8 cellular contexts compared by ENCODE assay signal in the genomic region with DNA sequence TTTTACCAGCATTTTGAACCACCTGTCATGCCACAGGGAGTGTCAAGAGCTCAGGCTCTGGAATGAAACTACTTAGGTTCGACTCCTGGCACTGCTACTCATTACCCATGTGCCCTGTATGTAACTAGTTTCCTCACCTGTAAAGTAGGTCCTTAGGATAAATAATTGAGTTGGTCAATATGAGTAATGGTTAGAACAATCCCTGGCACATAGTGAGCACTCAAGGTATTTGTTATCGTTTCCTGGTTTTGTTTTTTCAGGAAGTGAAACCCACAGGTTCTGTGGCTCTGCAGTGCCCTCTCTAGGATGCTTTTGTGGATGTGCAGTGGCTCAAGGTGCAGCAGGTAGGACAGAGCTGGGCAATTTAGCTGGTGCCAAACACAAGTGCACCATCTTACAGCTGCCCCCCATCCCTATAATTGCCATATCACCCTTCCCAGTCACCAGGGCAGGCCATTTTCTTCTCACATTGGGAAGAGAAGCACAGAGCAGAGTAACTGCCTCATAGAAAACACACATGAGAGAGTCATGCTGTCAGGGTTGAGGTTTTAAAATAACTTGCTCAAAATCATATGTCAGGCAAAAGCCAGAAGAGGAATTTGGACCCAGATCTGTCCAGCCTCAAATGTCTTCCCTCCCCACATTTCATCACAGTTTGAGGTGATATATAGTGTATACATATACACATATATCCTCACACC.
A peak's percentile ranks its signal among the peaks of the same experiment; 100 is the strongest.
DNase-seq lines count a peak whose midpoint lies in the region; ATAC-seq and TF ChIP-seq lines count a peak whose summit lies in the region.

No MANE protein-coding gene starts in this region.

- H3K4me3 ChIP-seq in liver (ENCODE audit: low read depth in 1 of 3, low read length in 3 of 3) (no peak overlapping the region), neuronal stem cell (ENCODE audit: low read length in 2 of 2) (no peak overlapping the region)

- no peak overlapping the region for H3K4me2 ChIP-seq in neuronal stem cell (ENCODE audit: insufficient read depth, low read length, poor library complexity, severe bottlenecking)

- no peak overlapping the region for H4K91ac ChIP-seq in neuronal stem cell (ENCODE audit: low read depth, low read length, poor library complexity)

- no peak overlapping the region for H4K8ac ChIP-seq in neuronal stem cell (ENCODE audit: low read depth, low read length)

- no peak overlapping the region for H3K4ac ChIP-seq in neuronal stem cell (ENCODE audit: low read length)

- no peak overlapping the region for H2BK5ac ChIP-seq in neuronal stem cell (ENCODE audit: low read length)

- peak; percentile 36 to 75 for TF ChIP-seq RAD21 in liver (IDR thresholded peaks at IDR 0.05)

- ATAC-seq in GM21390 (IDR thresholded peaks at IDR 0.05; ENCODE audit: unreplicated experiment) (peak; percentile 96), HG03571 (IDR thresholded peaks at IDR 0.05; ENCODE audit: unreplicated experiment) (peak; percentile 95)

- no peak overlapping the region for H3K18ac ChIP-seq in neuronal stem cell (ENCODE audit: low read length)

- H3K4me1 ChIP-seq in liver (ENCODE audit: control insufficient read depth in 4 of 4, insufficient read depth in 4 of 4, low read length in 3 of 4) (peaks cover 0 to 4% (median 0%) of the 10 kb centered on the region in 4 donors), neuronal stem cell (ENCODE audit: control insufficient read depth in 2 of 2, insufficient read depth in 1 of 2, low read depth in 1 of 2, low read length in 2 of 2) (peaks cover 0 to 5% of the 10 kb centered on the region in 2 donors)

- H3K23ac ChIP-seq in neuronal stem cell (ENCODE audit: low read depth, low read length, poor library complexity), result no peak overlapping the region

- H3K14ac ChIP-seq in neuronal stem cell (ENCODE audit: low read length), result no peak overlapping the region

- no peak overlapping the region for H2BK15ac ChIP-seq in neuronal stem cell (ENCODE audit: low read length)

- H2AK5ac ChIP-seq in neuronal stem cell (ENCODE audit: low read depth, low read length), result no peak overlapping the region

- no peaks in the 10 kb centered on the region for H3K36me3 ChIP-seq in liver (ENCODE audit: control insufficient read depth in 4 of 4, insufficient read depth in 3 of 4, low read depth in 1 of 4, low read length in 3 of 4)
- no peaks in the 10 kb centered on the region for H3K36me3 ChIP-seq in neuronal stem cell (replicated peaks in 1 of 2; ENCODE audit: control insufficient read depth in 2 of 2, insufficient read depth in 2 of 2, low read length in 2 of 2)

- H3K27me3 ChIP-seq in liver (ENCODE audit: control insufficient read depth in 4 of 4, insufficient read depth in 4 of 4, low read length in 3 of 4), result no peaks in the 10 kb centered on the region
- no peaks in the 10 kb centered on the region for H3K27me3 ChIP-seq in neuronal stem cell (ENCODE audit: control insufficient read depth in 3 of 3, insufficient read depth in 3 of 3, low read depth in 1 of 3, low read length in 3 of 3)

- H3K9me3 ChIP-seq in liver (ENCODE audit: control insufficient read depth in 4 of 4, low read length in 3 of 4), result no peaks in the 10 kb centered on the region
- no peaks in the 10 kb centered on the region for H3K9me3 ChIP-seq in neuronal stem cell (replicated peaks in 1 of 2; ENCODE audit: control insufficient read depth in 2 of 2, insufficient read depth in 1 of 2, low read depth in 1 of 2, low read length in 2 of 2)

- no peak overlapping the region for H2AFZ ChIP-seq in neuronal stem cell (ENCODE audit: low read length)

- H3K27ac ChIP-seq in VCaP, result no peak overlapping the region
- no peak overlapping the region for H3K27ac ChIP-seq in liver (ENCODE audit: low read depth in 1 of 2, low read length in 2 of 2)
- H3K27ac ChIP-seq in neuronal stem cell (replicated peaks; ENCODE audit: low read length), result no peak overlapping the region

- peak; percentile 12 for DNase-seq in NCI-H1092 (lab: John Stamatoyannopoulos, UW)
- DNase-seq in NCI-H1092 treated with DMSO at 0.1 percent for 48 hours (lab: John Stamatoyannopoulos, UW), result no peak
- no peak for DNase-seq in epidermal melanocyte (ENCODE audit: insufficient read length, low spot score)
- no peak for DNase-seq in neuronal stem cell (ENCODE audit: low spot score)

- H3K9ac ChIP-seq in liver (ENCODE audit: low read depth in 1 of 2, low read length in 2 of 2), result no peak overlapping the region
- no peak overlapping the region for H3K9ac ChIP-seq in neuronal stem cell (ENCODE audit: low read depth, low read length, poor library complexity)

- WGBS in liver, result 76% methylated on average over 2 of the region's 2 CpGs
- no CpG with 5 or more reads among the region's 2 CpGs for WGBS in neuronal stem cell (ENCODE audit: extremely low coverage in 2 of 2, insufficient read length in 2 of 2, insufficient replicate concordance in 1 of 2), 2 donors

- H2BK120ac ChIP-seq in neuronal stem cell (ENCODE audit: low read depth, low read length), result no peak overlapping the region

- no peaks in the 10 kb centered on the region for H3K79me1 ChIP-seq in neuronal stem cell (ENCODE audit: low read depth, low read length)

- peak; percentile 36 for TF ChIP-seq CTCF in VCaP (conservative IDR thresholded peaks at IDR 0.05)
- peak; percentile 23 for TF ChIP-seq CTCF in liver (IDR thresholded peaks at IDR 0.05; ENCODE audit: low read depth, low read length, missing input control)

- H2BK12ac ChIP-seq in neuronal stem cell (ENCODE audit: low read length), result no peak overlapping the region

TF ChIP-seq in liver, 16 proteins besides CTCF, POLR2A, EP300 and RAD21:
- TF ChIP-seq, protein P1, sequence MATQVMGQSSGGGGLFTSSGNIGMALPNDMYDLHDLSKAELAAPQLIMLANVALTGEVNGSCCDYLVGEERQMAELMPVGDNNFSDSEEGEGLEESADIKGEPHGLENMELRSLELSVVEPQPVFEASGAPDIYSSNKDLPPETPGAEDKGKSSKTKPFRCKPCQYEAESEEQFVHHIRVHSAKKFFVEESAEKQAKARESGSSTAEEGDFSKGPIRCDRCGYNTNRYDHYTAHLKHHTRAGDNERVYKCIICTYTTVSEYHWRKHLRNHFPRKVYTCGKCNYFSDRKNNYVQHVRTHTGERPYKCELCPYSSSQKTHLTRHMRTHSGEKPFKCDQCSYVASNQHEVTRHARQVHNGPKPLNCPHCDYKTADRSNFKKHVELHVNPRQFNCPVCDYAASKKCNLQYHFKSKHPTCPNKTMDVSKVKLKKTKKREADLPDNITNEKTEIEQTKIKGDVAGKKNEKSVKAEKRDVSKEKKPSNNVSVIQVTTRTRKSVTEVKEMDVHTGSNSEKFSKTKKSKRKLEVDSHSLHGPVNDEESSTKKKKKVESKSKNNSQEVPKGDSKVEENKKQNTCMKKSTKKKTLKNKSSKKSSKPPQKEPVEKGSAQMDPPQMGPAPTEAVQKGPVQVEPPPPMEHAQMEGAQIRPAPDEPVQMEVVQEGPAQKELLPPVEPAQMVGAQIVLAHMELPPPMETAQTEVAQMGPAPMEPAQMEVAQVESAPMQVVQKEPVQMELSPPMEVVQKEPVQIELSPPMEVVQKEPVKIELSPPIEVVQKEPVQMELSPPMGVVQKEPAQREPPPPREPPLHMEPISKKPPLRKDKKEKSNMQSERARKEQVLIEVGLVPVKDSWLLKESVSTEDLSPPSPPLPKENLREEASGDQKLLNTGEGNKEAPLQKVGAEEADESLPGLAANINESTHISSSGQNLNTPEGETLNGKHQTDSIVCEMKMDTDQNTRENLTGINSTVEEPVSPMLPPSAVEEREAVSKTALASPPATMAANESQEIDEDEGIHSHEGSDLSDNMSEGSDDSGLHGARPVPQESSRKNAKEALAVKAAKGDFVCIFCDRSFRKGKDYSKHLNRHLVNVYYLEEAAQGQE (IDR thresholded peaks at IDR 0.05), result no peak
- TF ChIP-seq RXRA (IDR thresholded peaks at IDR 0.05) (no peak), GABPA (IDR thresholded peaks at IDR 0.05 in 1 of 2, conservative IDR thresholded peaks at IDR 0.05 in 1 of 2) (no peak), HNF4G (IDR thresholded peaks at IDR 0.05) (no peak), SP1 (IDR thresholded peaks at IDR 0.05) (no peak), YY1 (IDR thresholded peaks at IDR 0.05) (no peak), NR2F2 (IDR thresholded peaks at IDR 0.05) (no peak), HNF4A (conservative IDR thresholded peaks at IDR 0.05) (no peak), TAF1 (conservative IDR thresholded peaks at IDR 0.05) (no peak)
- TF ChIP-seq, protein P2, sequence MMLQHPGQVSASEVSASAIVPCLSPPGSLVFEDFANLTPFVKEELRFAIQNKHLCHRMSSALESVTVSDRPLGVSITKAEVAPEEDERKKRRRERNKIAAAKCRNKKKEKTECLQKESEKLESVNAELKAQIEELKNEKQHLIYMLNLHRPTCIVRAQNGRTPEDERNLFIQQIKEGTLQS (IDR thresholded peaks at IDR 0.05), result no peak
